8 cellular contexts compared by ENCODE assay signal in the genomic region with DNA sequence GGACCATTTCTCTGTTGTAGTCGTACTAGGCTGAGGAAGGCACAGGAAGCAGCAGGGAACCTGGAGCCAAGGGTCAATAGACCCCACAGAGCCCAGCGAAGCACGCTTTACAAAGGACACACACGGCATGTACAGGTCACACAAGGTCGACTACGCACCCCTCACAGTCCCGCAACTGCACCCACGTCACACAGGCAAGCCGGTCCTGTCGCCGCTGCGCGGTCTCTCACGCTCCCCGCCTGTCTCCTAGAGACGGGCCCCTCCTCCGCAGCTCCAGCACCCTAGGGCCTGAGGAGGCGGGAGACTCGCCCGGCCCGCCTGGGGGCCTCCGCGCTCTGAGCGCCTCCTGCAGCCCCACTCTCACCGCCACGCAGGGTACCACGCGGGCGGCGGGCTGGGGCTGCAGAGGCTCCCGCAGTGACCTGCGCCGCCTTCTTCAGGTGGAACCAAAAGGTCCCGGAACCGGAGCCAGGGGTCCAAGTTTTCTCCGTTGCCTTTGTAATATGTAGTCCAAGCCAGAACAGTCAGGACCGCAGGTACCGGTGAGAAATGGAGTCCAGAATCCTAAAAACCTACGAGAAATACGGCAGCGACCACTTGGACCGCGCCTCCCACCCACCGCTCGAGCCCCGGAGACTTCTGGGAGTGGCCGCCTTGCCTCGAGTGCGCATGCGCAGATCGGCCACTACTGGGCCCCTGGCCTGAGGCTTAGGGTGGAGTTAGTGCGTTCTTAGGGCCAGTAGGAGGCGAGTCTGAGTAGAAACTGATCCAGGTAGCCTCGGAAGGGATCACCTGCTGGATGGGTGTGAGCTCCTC. TPM values are rescaled to one million over a fixed set of nuclear protein-coding genes. Genes with fewer than 3 reads are reported as not detected.
DNase-seq lines count a peak whose midpoint lies in the region; ATAC-seq, FAIRE-seq and TF ChIP-seq lines count a peak whose summit lies in the region.

A gene (minus strand): TSS at position 651 of the 816 bp plus-strand sequence. CDS start 8,143 bp downstream, outside the sequence.

- peak; percentile 99 for DNase-seq in GM03348 (ENCODE audit: low spot score)
- peak; percentile 85 for DNase-seq in NCI-H1092 (lab: John Stamatoyannopoulos, UW)
- DNase-seq in T follicular helper cell (ENCODE audit: low read depth): peak; percentile 56
- DNase-seq in amygdala (lab: John Stamatoyannopoulos, UW): peak; percentile 25 to 92 (median 80)
- DNase-seq in right atrium auricular region (ENCODE audit: low spot score): peak; percentile 83
- peak; percentile 87 to 92 for DNase-seq in psoas muscle
- peak; percentile 72 for DNase-seq in urothelium cell line (ENCODE audit: low spot score)

- H3K36me3 ChIP-seq in HEK293 (ENCODE audit: control insufficient read depth in 2 of 2, insufficient read depth in 1 of 2, low read length in 2 of 2) (peaks cover 20 to 30% of the 10 kb centered on the region in 2 experiments), right atrium auricular region (no peaks in the 10 kb centered on the region), psoas muscle (ENCODE audit: insufficient read depth in 1 of 2, low read depth in 1 of 2) (peaks cover 0 to 10% of the 10 kb centered on the region in 2 donors)

- CTCF ChIA-PET in HEK293 (lab: Yijun Ruan, JAX): interaction anchor here (0.6 to 1.3 kb wide), 6 partner anchors 12 to 239 kb away, joined by 3 to 5 read pairs (median 3); a partner anchor contains a TSS

- no peaks in the 10 kb centered on the region for H3K27me3 ChIP-seq in right atrium auricular region
- H3K27me3 ChIP-seq in psoas muscle (ENCODE audit: insufficient read depth in 3 of 3, low read length in 2 of 3): no peaks in the 10 kb centered on the region

- H3K9me3 ChIP-seq in HEK293 (ENCODE audit: control insufficient read depth, insufficient read depth, low read depth, low read length) (peaks cover 18% of the 10 kb centered on the region; the same call in 1 of the 2 replicates), right atrium auricular region (no peaks in the 10 kb centered on the region), psoas muscle (peaks cover 4% of the 10 kb centered on the region)

- POLR2A ChIA-PET in HEK293 (lab: Yijun Ruan, JAX): interaction anchor here (0.7 to 2.0 kb wide), 10 partner anchors 11 to 402 kb away, joined by 3 to 12 read pairs (median 4); a partner anchor contains a TSS

- peak within 1 kb of the TSS; percentile 69 for H3K4me3 ChIP-seq in HEK293 (ENCODE audit: low read depth, low read length)
- H3K4me3 ChIP-seq in right atrium auricular region: peak within 1 kb of the TSS; percentile 79 to 85
- H3K4me3 ChIP-seq in psoas muscle: peak within 1 kb of the TSS; percentile 96

- ATAC-seq in psoas muscle: peak; percentile 98 to 100 (median 99)

- intact Hi-C loops in psoas muscle (cut with DNase I): no loop called here

- H3K27ac ChIP-seq in HEK293 (ENCODE audit: extremely low read depth, low read depth, low read length) (peak within 1 kb of the TSS; percentile 89), right atrium auricular region (peak within 1 kb of the TSS; percentile 81 to 89), psoas muscle (peak within 1 kb of the TSS; percentile 57)

- FAIRE-seq in urothelium cell line (lab: Jason Lieb, UNC): no peak

- peaks cover 6% of the 10 kb centered on the region for H3K4me1 ChIP-seq in HEK293 (ENCODE audit: control insufficient read depth, insufficient read depth, low read length)
- peaks cover 0 to 13% of the 10 kb centered on the region in 2 donors for H3K4me1 ChIP-seq in right atrium auricular region
- H3K4me1 ChIP-seq in psoas muscle: peaks cover 12% of the 10 kb centered on the region

- TF ChIP-seq CTCF in HEK293 (tag by site-specific recombination; IDR thresholded peaks at IDR 0.05): peak; percentile 94
- peak; percentile 41 to 74 for TF ChIP-seq CTCF in right atrium auricular region (IDR thresholded peaks at IDR 0.05)
- peak; percentile 56 for TF ChIP-seq CTCF in psoas muscle (IDR thresholded peaks at IDR 0.05)

- WGBS in psoas muscle, 3 donors: 0 to 1% (median 0%) methylated on average over 53 to 54 of the region's 54 CpGs

TF ChIP-seq in HEK293, 187 proteins besides CTCF, POLR2A, EP300 and RAD21 (continues in another document):
- TF ChIP-seq ZNF677 (tag by site-specific recombination; IDR thresholded peaks at IDR 0.05): no peak
- no peak for TF ChIP-seq ZNF777 (tag by site-specific recombination; IDR thresholded peaks at IDR 0.05; ENCODE audit: borderline replicate concordance)
- no peak for TF ChIP-seq ZNF248 (tag by site-specific recombination; IDR thresholded peaks at IDR 0.05)
- no peak for TF ChIP-seq ZNF23 (tag by site-specific recombination; IDR thresholded peaks at IDR 0.05; ENCODE audit: borderline replicate concordance)
- no peak for TF ChIP-seq ZNF707 (tag by site-specific recombination; IDR thresholded peaks at IDR 0.05)
- TF ChIP-seq ZNF354C (tag by site-specific recombination; IDR thresholded peaks at IDR 0.05; ENCODE audit: borderline replicate concordance, low read depth): no peak
- TF ChIP-seq ZNF830 (tag by site-specific recombination; IDR thresholded peaks at IDR 0.05; ENCODE audit: low read depth): no peak
- peak; percentile 69 for TF ChIP-seq ZNF629 (tag by site-specific recombination; IDR thresholded peaks at IDR 0.05)
- TF ChIP-seq ZNF292 (tag by site-specific recombination; IDR thresholded peaks at IDR 0.05; ENCODE audit: borderline replicate concordance, low read depth): no peak
- TF ChIP-seq ZNF473 (tag by site-specific recombination; IDR thresholded peaks at IDR 0.05): no peak
- peak; percentile 68; the same call in 1 of the 2 replicates for TF ChIP-seq ZBTB20 (tag by site-specific recombination; IDR thresholded peaks at IDR 0.05)
- TF ChIP-seq ZNF544 (tag by site-specific recombination; IDR thresholded peaks at IDR 0.05): no peak
- no peak for TF ChIP-seq SALL2 (tag by site-specific recombination; IDR thresholded peaks at IDR 0.05; ENCODE audit: borderline replicate concordance)
- TF ChIP-seq ZNF768 (tag by site-specific recombination; IDR thresholded peaks at IDR 0.05): no peak
- TF ChIP-seq ZNF2 (tag by site-specific recombination; IDR thresholded peaks at IDR 0.05): peak; percentile 81; the same call in 1 of the 2 replicates
- peak; percentile 97 for TF ChIP-seq ZNF423 (tag by site-specific recombination; IDR thresholded peaks at IDR 0.05)
- TF ChIP-seq, protein P1, sequence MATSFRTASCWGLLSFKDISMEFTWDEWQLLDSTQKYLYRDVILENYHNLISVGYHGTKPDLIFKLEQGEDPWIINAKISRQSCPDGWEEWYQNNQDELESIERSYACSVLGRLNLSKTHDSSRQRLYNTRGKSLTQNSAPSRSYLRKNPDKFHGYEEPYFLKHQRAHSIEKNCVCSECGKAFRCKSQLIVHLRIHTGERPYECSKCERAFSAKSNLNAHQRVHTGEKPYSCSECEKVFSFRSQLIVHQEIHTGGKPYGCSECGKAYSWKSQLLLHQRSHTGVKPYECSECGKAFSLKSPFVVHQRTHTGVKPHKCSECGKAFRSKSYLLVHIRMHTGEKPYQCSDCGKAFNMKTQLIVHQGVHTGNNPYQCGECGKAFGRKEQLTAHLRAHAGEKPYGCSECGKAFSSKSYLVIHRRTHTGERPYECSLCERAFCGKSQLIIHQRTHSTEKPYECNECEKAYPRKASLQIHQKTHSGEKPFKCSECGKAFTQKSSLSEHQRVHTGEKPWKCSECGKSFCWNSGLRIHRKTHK (tag by site-specific recombination; IDR thresholded peaks at IDR 0.05): no peak
- no peak for TF ChIP-seq ZNF114 (tag by site-specific recombination; IDR thresholded peaks at IDR 0.05)
- no peak; the same call in 1 of the 2 replicates for TF ChIP-seq MYNN (tag by site-specific recombination; IDR thresholded peaks at IDR 0.05; ENCODE audit: borderline replicate concordance)
- peak; percentile 20 for TF ChIP-seq ZFP69B (tag by site-specific recombination; IDR thresholded peaks at IDR 0.05)
- TF ChIP-seq OSR2 (tag by site-specific recombination; IDR thresholded peaks at IDR 0.05): no peak
- TF ChIP-seq, protein P2, sequence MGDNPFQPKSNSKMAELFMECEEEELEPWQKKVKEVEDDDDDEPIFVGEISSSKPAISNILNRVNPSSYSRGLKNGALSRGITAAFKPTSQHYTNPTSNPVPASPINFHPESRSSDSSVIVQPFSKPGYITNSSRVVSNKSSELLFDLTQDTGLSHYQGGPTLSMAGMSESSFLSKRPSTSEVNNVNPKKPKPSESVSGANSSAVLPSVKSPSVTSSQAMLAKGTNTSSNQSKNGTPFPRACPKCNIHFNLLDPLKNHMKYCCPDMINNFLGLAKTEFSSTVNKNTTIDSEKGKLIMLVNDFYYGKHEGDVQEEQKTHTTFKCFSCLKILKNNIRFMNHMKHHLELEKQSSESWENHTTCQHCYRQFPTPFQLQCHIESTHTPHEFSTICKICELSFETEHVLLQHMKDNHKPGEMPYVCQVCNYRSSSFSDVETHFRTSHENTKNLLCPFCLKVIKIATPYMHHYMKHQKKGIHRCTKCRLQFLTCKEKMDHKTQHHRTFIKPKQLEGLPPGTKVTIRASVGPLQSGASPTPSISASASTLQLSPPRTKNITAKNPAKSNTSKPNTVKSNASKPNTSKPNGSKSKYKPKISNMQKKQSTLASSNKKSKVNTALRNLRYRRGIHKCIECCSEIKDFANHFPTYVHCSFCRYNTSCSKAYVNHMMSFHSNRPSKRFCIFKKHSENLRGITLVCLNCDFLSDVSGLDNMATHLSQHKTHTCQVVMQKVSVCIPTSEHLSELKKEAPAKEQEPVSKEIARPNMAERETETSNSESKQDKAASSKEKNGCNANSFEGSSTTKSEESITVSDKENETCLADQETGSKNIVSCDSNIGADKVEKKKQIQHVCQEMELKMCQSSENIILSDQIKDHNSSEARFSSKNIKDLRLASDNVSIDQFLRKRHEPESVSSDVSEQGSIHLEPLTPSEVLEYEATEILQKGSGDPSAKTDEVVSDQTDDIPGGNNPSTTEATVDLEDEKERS (tag by site-specific recombination; IDR thresholded peaks at IDR 0.05): 0 out of 2 replicates have a peak, but pooled peaks have one; percentile 3
- TF ChIP-seq ZNF654 (tag by site-specific recombination; IDR thresholded peaks at IDR 0.05; ENCODE audit: low read depth): peak; percentile 24; the same call in 1 of the 2 replicates
- TF ChIP-seq ZNF843 (tag by site-specific recombination; IDR thresholded peaks at IDR 0.05): no peak; the same call in 1 of the 2 replicates
- TF ChIP-seq MZF1 (tag by site-specific recombination; IDR thresholded peaks at IDR 0.05; ENCODE audit: borderline replicate concordance): no peak
- peak; percentile 19; the same call in 1 of the 2 replicates for TF ChIP-seq ZNF169 (tag by site-specific recombination; IDR thresholded peaks at IDR 0.05)

RNA-seq across cellular contexts. Expression of the gene that starts here (rescaled TPM):
- total RNA-seq in right atrium auricular region (1 to 10 TPM; 2.0 to 3.7 TPM), psoas muscle (1 to 10 TPM; 1.2 to 5.8 (median 1.9) TPM)
- 1 to 10 TPM; 1.4 to 3.5 (median 1.5) TPM for polyA plus RNA-seq in psoas muscle

Comparison
In these comparisons a context has a peak if more than half of its experiments do, and no peak if none do; other contexts are left out.
1. Peak in every context shown above with its lines: DNase-seq, ATAC-seq, H3K4me3 ChIP-seq and H3K27ac ChIP-seq.